Comparison of ENCODE assay signal across 11 cellular contexts in the genomic region with DNA sequence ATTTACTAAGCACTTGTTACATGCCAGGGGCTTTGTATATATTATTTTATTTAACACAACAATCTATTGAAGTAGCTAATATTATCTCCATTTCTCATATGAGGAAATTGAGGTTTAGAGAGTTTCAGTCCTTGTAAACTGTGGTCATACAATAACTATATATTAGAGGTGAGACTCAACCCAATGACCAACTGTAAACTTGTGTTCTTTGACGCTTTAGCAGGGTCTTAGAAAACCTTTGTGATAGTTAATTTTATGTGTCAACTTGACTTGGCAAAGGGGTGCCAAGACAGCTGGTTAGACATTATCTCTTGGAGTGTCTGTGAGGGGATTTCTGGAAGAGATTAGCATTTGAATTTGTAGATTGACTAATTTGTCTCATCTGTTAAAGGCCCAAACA.
DNase-seq lines count a peak whose midpoint lies in the region; ATAC-seq, FAIRE-seq and TF ChIP-seq lines count a peak whose summit lies in the region.
"Had no signal": no experiment of that assay in that cellular context is flagged by ENCODE, and none has a peak within 500 bp of the region (broad histone marks: within the 10 kb centered on the region; RNA-seq: fewer than 3 reads in every experiment).

No MANE protein-coding gene starts in this region.

- no peak for TF ChIP-seq POLR2A in GM12891 (IDR thresholded peaks at IDR 0.05; ENCODE audit: low read depth, low read length)

- DNase-seq in superior temporal gyrus (ENCODE audit: extremely low spot score) (no peak), OCI-M1 (lab: John Stamatoyannopoulos, UW) (no peak), GM12891 (ENCODE audit: insufficient read length, low spot score) (no peak)
- DNase-seq in NK-92 treated with Interleukin-12 subunit alpha and Interleukin-12 subunit beta, amount 100 ng/mL, for 24 hours (lab: John Stamatoyannopoulos, UW): no peak
- DNase-seq: small intestine had no signal

- H3K4me1 Mint-ChIP-seq in activated T-helper 17 cell treated with anti-CD3 and anti-CD28 coated beads, Interleukin-2, amount 50 U/mL, for 72 hours: peaks cover 24% of the 10 kb centered on the region
- H3K4me1 Mint-ChIP-seq: nephron had no signal

- peak overlapping the region; percentile 16 for H3K4me3 Mint-ChIP-seq in activated T-helper 17 cell treated with anti-CD3 and anti-CD28 coated beads, Interleukin-2, amount 50 U/mL, for 72 hours
- H3K4me3 Mint-ChIP-seq: nephron had no signal

- H3K27ac Mint-ChIP-seq in activated T-helper 17 cell treated with anti-CD3 and anti-CD28 coated beads, Interleukin-2, amount 50 U/mL, for 72 hours: peak overlapping the region; percentile 80
- H3K27ac Mint-ChIP-seq: nephron had no signal

- peak; percentile 86 for ATAC-seq in GM18867 (IDR thresholded peaks at IDR 0.05; ENCODE audit: unreplicated experiment)
- ATAC-seq in GM21515 (IDR thresholded peaks at IDR 0.05; ENCODE audit: unreplicated experiment): peak; percentile 76
- ATAC-seq in HG03066 (IDR thresholded peaks at IDR 0.05; ENCODE audit: low read depth, unreplicated experiment): peak; percentile 65
- ATAC-seq in activated T-helper 17 cell treated with anti-CD3 and anti-CD28 coated beads, Interleukin-2, amount 50 U/mL, for 72 hours (replicated peaks): no peak
- ATAC-seq: HepG2 had no signal

- no peaks in the 10 kb centered on the region for H3K36me3 Mint-ChIP-seq in activated T-helper 17 cell treated with anti-CD3 and anti-CD28 coated beads, Interleukin-2, amount 50 U/mL, for 72 hours (ENCODE audit: low read depth)

- no peaks in the 10 kb centered on the region for H3K27me3 Mint-ChIP-seq in activated T-helper 17 cell treated with anti-CD3 and anti-CD28 coated beads, Interleukin-2, amount 50 U/mL, for 72 hours

- H3K9me3 Mint-ChIP-seq in activated T-helper 17 cell treated with anti-CD3 and anti-CD28 coated beads, Interleukin-2, amount 50 U/mL, for 72 hours: peaks cover 37% of the 10 kb centered on the region

- FAIRE-seq in GM12891 (lab: Jason Lieb, UNC): no peak
- FAIRE-seq: HepG2, small intestine had no signal

TF ChIP-seq in GM12891, 5 proteins besides CTCF, POLR2A, EP300 and RAD21:
- no peak for TF ChIP-seq POU2F2 (IDR thresholded peaks at IDR 0.05; ENCODE audit: low read depth, low read length)
- no peak for TF ChIP-seq POLR2AphosphoS5 (IDR thresholded peaks at IDR 0.05; ENCODE audit: low read depth, low read length)
- no peak for TF ChIP-seq PAX5 (IDR thresholded peaks at IDR 0.05; ENCODE audit: insufficient read depth, low read length, severe bottlenecking)
- no peak for TF ChIP-seq TAF1 (IDR thresholded peaks at IDR 0.05; ENCODE audit: low read depth, low read length)
TF ChIP-seq in GM12891: peak in this region for 0.
